Comparison of ENCODE assay signal across 31 cellular contexts in the genomic region with DNA sequence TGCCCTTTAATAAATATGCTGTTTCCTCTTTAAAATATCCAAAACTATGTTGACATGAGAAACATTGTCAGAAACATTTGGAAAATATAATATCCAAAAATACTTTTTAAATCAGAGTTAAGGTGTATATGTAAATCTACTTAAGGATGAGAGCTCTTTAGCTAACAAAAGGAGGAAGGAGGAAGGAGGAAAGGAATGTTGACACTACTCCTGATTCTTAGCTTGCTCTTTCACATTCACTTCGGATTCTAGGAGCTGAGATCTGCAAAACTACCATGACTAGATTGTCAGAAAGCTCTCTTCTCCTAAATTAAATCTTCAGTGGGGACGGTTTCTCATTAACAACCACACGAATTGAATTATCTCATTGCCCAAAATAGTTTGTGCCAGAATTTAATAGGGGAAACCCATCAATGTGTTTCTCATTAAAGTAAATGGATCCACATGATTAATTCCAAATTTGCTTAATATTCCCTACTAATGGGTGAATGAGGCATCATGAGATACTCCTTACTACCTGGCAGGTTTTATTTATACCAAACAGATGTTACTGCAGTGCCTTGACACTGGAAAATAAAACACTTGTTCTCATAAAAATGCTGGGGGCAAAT.
"Had no signal": no experiment of that assay in that cellular context is flagged by ENCODE, and none has a peak within 500 bp of the region (broad histone marks: within the 10 kb centered on the region; RNA-seq: fewer than 3 reads in every experiment).

No MANE protein-coding gene starts in this region.

- H3K9ac ChIP-seq: KMS-11 had no signal

- H3K27me3 ChIP-seq: ascending aorta, cardiac muscle cell had no signal

- H3K27me3 Mint-ChIP-seq: activated B cell treated with CpG ODN at 0.5 μM for 24 hours; activated CD4-positive, alpha-beta memory T cell treated with anti-CD3 and anti-CD28 coated beads for 36 hours; activated naive CD8-positive, alpha-beta T cell treated with anti-CD3 and anti-CD28 coated beads for 36 hours; central memory CD8-positive, alpha-beta T cell had no signal

- H3K4me3 ChIP-seq: ascending aorta, cardiac muscle cell had no signal

- H3K36me3 ChIP-seq: ascending aorta, cardiac muscle cell had no signal

- H3K27ac ChIP-seq: ascending aorta, cardiac muscle cell, KMS-11 had no signal

- H3K9me3 Mint-ChIP-seq: activated B cell treated with CpG ODN at 0.5 μM for 24 hours; activated CD4-positive, alpha-beta memory T cell treated with anti-CD3 and anti-CD28 coated beads for 36 hours; activated naive CD8-positive, alpha-beta T cell treated with anti-CD3 and anti-CD28 coated beads for 36 hours; T-helper 1 cell treated with Interleukin-12 subunit alpha and Interleukin-12 subunit beta and Interleukin-4 antibody, amounts not matched to agents 30 μg/mL and 1 μg/mL, for 36 hours; T-helper 2 cell treated with Interferon-gamma antibody and Interleukin-4, amounts not matched to agents 5 μg/mL and 100 μg/mL, for 36 hours had no signal

- H3K4me1 ChIP-seq: ascending aorta had no signal

- H3K27ac Mint-ChIP-seq: activated B cell treated with CpG ODN at 0.5 μM for 24 hours; activated CD4-positive, alpha-beta memory T cell treated with anti-CD3 and anti-CD28 coated beads for 36 hours; activated naive CD8-positive, alpha-beta T cell treated with anti-CD3 and anti-CD28 coated beads for 36 hours; T-helper 1 cell treated with Interleukin-12 subunit alpha and Interleukin-12 subunit beta and Interleukin-4 antibody, amounts not matched to agents 30 μg/mL and 1 μg/mL, for 36 hours; T-helper 2 cell treated with Interferon-gamma antibody and Interleukin-4, amounts not matched to agents 5 μg/mL and 100 μg/mL, for 36 hours had no signal

- H3K4me2 ChIP-seq: KMS-11 had no signal

- DNase-seq: activated B cell treated with CpG ODN at 0.5 μM for 24 hours; activated CD4-positive, alpha-beta memory T cell treated with anti-CD3 and anti-CD28 coated beads for 36 hours; activated CD4-positive, alpha-beta T cell treated with anti-CD3 and anti-CD28 coated beads for 4 hours; activated CD4-positive, alpha-beta T cell treated with anti-CD3 and anti-CD28 coated beads, Interleukin-2, amount 50 U/mL, for 1 hour; activated CD4-positive, CD25-positive, alpha-beta regulatory T cell treated with anti-CD3 and anti-CD28 coated beads, Interleukin-2, amount 50 U/mL, for 72 hours; activated CD8-positive, alpha-beta memory T cell treated with anti-CD3 and anti-CD28 coated beads, Interleukin-2, amount 50 U/mL, for 4 hours; activated effector memory CD4-positive, alpha-beta T cell treated with Interleukin-2 at 50 U/mL for 16 hours; activated naive CD4-positive, alpha-beta T cell; activated naive CD4-positive, alpha-beta T cell treated with anti-CD3 and anti-CD28 coated beads, Interleukin-2, amount 50 U/mL, for 16 hours; activated naive CD8-positive, alpha-beta T cell treated with anti-CD3 and anti-CD28 coated beads for 36 hours; activated T-cell treated with anti-CD3 and anti-CD28 coated beads, Interleukin-2, amount 50 U/mL, for 48 hours; amygdala; MM.1S; MV-4-11; NCI-H1092; NCI-H1436 treated with DMSO at 0.1 percent for 48 hours; NCI-H1694 treated with DMSO at 0.1 percent for 48 hours; NCI-H2029; NCI-H2107; NCI-H2171; NCI-H510A; NCI-H526; NCI-H748 treated with DMSO at 0.1 percent for 48 hours; OCI-M1; Right ventricle myocardium superior had no signal

- H3K9me3 ChIP-seq: ascending aorta had no signal

- H3K4me3 Mint-ChIP-seq: activated B cell treated with CpG ODN at 0.5 μM for 24 hours; activated CD4-positive, alpha-beta memory T cell treated with anti-CD3 and anti-CD28 coated beads for 36 hours; activated naive CD8-positive, alpha-beta T cell treated with anti-CD3 and anti-CD28 coated beads for 36 hours; central memory CD8-positive, alpha-beta T cell; T-helper 1 cell treated with Interleukin-12 subunit alpha and Interleukin-12 subunit beta and Interleukin-4 antibody, amounts not matched to agents 30 μg/mL and 1 μg/mL, for 36 hours; T-helper 2 cell treated with Interferon-gamma antibody and Interleukin-4, amounts not matched to agents 5 μg/mL and 100 μg/mL, for 36 hours had no signal

- H3K36me3 Mint-ChIP-seq: activated CD4-positive, alpha-beta memory T cell treated with anti-CD3 and anti-CD28 coated beads for 36 hours; activated naive CD8-positive, alpha-beta T cell treated with anti-CD3 and anti-CD28 coated beads for 36 hours had no signal

- H3K4me1 Mint-ChIP-seq: activated B cell treated with CpG ODN at 0.5 μM for 24 hours; activated naive CD8-positive, alpha-beta T cell treated with anti-CD3 and anti-CD28 coated beads for 36 hours; central memory CD8-positive, alpha-beta T cell had no signal
